Comparison of ENCODE assay signal across 8 cellular contexts in genomic region chr20:63969851-63970713, GRCh38. TPM values are rescaled to one million over a fixed set of nuclear protein-coding genes. Genes with fewer than 3 reads are reported as not detected.
DNase-seq lines count a peak whose midpoint lies in the region; ATAC-seq and TF ChIP-seq lines count a peak whose summit lies in the region.

A gene with protein sequence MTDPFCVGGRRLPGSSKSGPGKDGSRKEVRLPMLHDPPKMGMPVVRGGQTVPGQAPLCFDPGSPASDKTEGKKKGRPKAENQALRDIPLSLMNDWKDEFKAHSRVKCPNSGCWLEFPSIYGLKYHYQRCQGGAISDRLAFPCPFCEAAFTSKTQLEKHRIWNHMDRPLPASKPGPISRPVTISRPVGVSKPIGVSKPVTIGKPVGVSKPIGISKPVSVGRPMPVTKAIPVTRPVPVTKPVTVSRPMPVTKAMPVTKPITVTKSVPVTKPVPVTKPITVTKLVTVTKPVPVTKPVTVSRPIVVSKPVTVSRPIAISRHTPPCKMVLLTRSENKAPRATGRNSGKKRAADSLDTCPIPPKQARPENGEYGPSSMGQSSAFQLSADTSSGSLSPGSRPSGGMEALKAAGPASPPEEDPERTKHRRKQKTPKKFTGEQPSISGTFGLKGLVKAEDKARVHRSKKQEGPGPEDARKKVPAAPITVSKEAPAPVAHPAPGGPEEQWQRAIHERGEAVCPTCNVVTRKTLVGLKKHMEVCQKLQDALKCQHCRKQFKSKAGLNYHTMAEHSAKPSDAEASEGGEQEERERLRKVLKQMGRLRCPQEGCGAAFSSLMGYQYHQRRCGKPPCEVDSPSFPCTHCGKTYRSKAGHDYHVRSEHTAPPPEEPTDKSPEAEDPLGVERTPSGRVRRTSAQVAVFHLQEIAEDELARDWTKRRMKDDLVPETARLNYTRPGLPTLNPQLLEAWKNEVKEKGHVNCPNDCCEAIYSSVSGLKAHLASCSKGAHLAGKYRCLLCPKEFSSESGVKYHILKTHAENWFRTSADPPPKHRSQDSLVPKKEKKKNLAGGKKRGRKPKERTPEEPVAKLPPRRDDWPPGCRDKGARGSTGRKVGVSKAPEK (minus strand): TSS chr20:63969930. CDS start chr20:63967950, 1,980 bp downstream.

- H3K4me3 ChIP-seq in astrocyte of the spinal cord (ENCODE audit: low read depth, low read length) (peak within 1 kb of the TSS; percentile 58), hepatocyte (peak within 1 kb of the TSS; percentile 70)

- H4K20me1 ChIP-seq in hepatocyte (ENCODE audit: insufficient read depth, poor library complexity, severe bottlenecking) = no peaks in the 10 kb centered on the region

- DNase-seq in COLO829 (ENCODE audit: low spot score) (peak; percentile 90), SKM-1 (lab: John Stamatoyannopoulos, UW; ENCODE audit: unreplicated experiment) (peak; percentile 40), astrocyte of the spinal cord (ENCODE audit: low read depth, low spot score) (peak; percentile 35), hepatocyte (ENCODE audit: low spot score) (peak; percentile 86), renal cortical epithelial cell (ENCODE audit: low read depth) (no peak), DMS153 (lab: John Stamatoyannopoulos, UW) (no peak)

- 8% methylated on average over 33 of the region's 70 CpGs for WGBS in hepatocyte (ENCODE audit: low lambda C conversion rate, missing lambda C conversion rate)

- no peaks in the 10 kb centered on the region for H3K27me3 ChIP-seq in hepatocyte

- peaks cover 12% of the 10 kb centered on the region for H3K79me2 ChIP-seq in hepatocyte

- peak within 1 kb of the TSS; percentile 97 for H3K4me2 ChIP-seq in hepatocyte

- H3K4me1 ChIP-seq in hepatocyte (ENCODE audit: insufficient read depth) = peaks cover 7% of the 10 kb centered on the region

- no peaks in the 10 kb centered on the region for H3K9me2 ChIP-seq in hepatocyte (replicated peaks; ENCODE audit: insufficient read depth)

- in situ Hi-C loops in astrocyte of the spinal cord (cut with HindIII; ENCODE audit: low sequenced_read_pairs) = no loop called here

- TF ChIP-seq CTCF in astrocyte of the spinal cord (IDR thresholded peaks at IDR 0.05; ENCODE audit: low read depth, low read length) (no peak), hepatocyte (IDR thresholded peaks at IDR 0.05; ENCODE audit: poor library complexity) (no peak)

- H2AFZ ChIP-seq in hepatocyte = peak within 1 kb of the TSS; percentile 78

- H3K36me3 ChIP-seq in hepatocyte (replicated peaks; ENCODE audit: insufficient read depth, low read depth) = no peaks in the 10 kb centered on the region

- no peak within 1 kb of the TSS for H3K27ac ChIP-seq in hepatocyte

- H3K9me3 ChIP-seq in hepatocyte (ENCODE audit: low read depth) = no peaks in the 10 kb centered on the region

- ATAC-seq in HG02798 (IDR thresholded peaks at IDR 0.05; ENCODE audit: poor library complexity, unreplicated experiment) (peak; percentile 45), GM19035 (IDR thresholded peaks at IDR 0.05; ENCODE audit: unreplicated experiment) (no peak)

RNA-seq across cellular contexts. Expression of the gene that starts here (rescaled TPM):
- total RNA-seq in hepatocyte (11.5 and 13.5 TPM in 2 replicates), renal cortical epithelial cell (5.0 and 13.0 TPM in 2 replicates)
- polyA plus RNA-seq in hepatocyte = 10.1 and 12.4 TPM in 2 replicates

Comparison
In these comparisons a context has a peak if more than half of its experiments do, and no peak if none do; other contexts are left out.
1. DNase-seq: peak in COLO829 (single experiment), SKM-1 (single experiment), astrocyte of the spinal cord (single experiment) and hepatocyte (single experiment); none in renal cortical epithelial cell (single experiment) and DMS153 (single experiment).